In genomic region chr5:81544351-81545001, GRCh38 we compare ENCODE assay signal across 1 cellular context.
TF ChIP-seq lines count a peak whose summit lies in the region.

No MANE protein-coding gene starts in this region.

TF ChIP-seq in WTC11, 78 proteins besides CTCF, POLR2A, EP300 and RAD21 (continued from another document):
- TF ChIP-seq USF1 (CRISPR knock-in tag; IDR thresholded peaks at IDR 0.05), result peak; percentile 60
- TF ChIP-seq SP1 (CRISPR knock-in tag; conservative IDR thresholded peaks at IDR 0.05), result no peak
- no peak for TF ChIP-seq PRDM15 (CRISPR knock-in tag; IDR thresholded peaks at IDR 0.05)
